ENCODE assay signal across 16 cellular contexts in genomic region chr16:1548234-1548633, GRCh38. TPM values are rescaled to one million over a fixed set of nuclear protein-coding genes. Genes with fewer than 3 reads are reported as not detected.
A peak's percentile ranks its signal among the peaks of the same experiment; 100 is the strongest.
DNase-seq lines count a peak whose midpoint lies in the region; ATAC-seq and TF ChIP-seq lines count a peak whose summit lies in the region.
"Had no signal": no experiment of that assay in that cellular context is flagged by ENCODE, and none has a peak within 500 bp of the region (broad histone marks: within the 10 kb centered on the region; RNA-seq: fewer than 3 reads in every experiment).

No MANE protein-coding gene starts in this region.

- H3K4me2 ChIP-seq in trophoblast cell (ENCODE audit: low read length), result no peak overlapping the region
- H3K4me2 ChIP-seq: PC-9 had no signal

- no peaks in the 10 kb centered on the region for H3K27me3 ChIP-seq in CD4-positive, alpha-beta memory T cell (ENCODE audit: insufficient read depth, low read length)
- no peaks in the 10 kb centered on the region for H3K27me3 ChIP-seq in trophoblast cell (ENCODE audit: insufficient read depth, low read length)
- H3K27me3 ChIP-seq: BLaER1 treated with 17β-estradiol and CSF1 and Interleukin-3, amounts not matched to agents 10 nM and 100 nM; brain microvascular endothelial cell had no signal

- no peak overlapping the region for H3K9ac ChIP-seq in trophoblast cell (ENCODE audit: low read length)
- H3K9ac ChIP-seq: BLaER1 treated with 17β-estradiol and CSF1 and Interleukin-3, amounts not matched to agents 10 nM and 100 nM had no signal

- H3K27ac Mint-ChIP-seq in CD4-positive, alpha-beta memory T cell, result peak overlapping the region in 4 of 7 donors; percentile 13 to 74 (median 73)
- H3K27ac Mint-ChIP-seq in osteocyte (ENCODE audit: unreplicated experiment), result peak overlapping the region; percentile 77
- no peak overlapping the region for H3K27ac Mint-ChIP-seq in MCF 10A (ENCODE audit: low read depth, unreplicated experiment)
- H3K27ac Mint-ChIP-seq: activated CD8-positive, alpha-beta memory T cell treated with anti-CD3 and anti-CD28 coated beads, Interleukin-2, amount 10 ng/mL, durations not matched to agents 7 days and 5 days had no signal

- POLR2A ChIA-PET in CD4-positive, alpha-beta memory T cell (lab: Charles Lee; ENCODE audit: partially characterized antibody), result interaction anchor here (1.0 to 6.6 kb wide), 5 partner anchors 9 to 13 kb away, joined by 3 to 47 read pairs (median 5); partner anchors contain the start of gene TMEM204
- POLR2A ChIA-PET in MCF 10A (lab: Yijun Ruan, JAX), result interaction anchor here (0.7 kb wide), 1 partner anchor 37 kb away, joined by 3 read pairs; no protein-coding TSS in a partner anchor

- no CpG with 5 or more reads among the region's 5 CpGs for WGBS in trophoblast cell (ENCODE audit: extremely low coverage, insufficient coverage, insufficient read length)

- H3K23ac ChIP-seq in trophoblast cell (ENCODE audit: low read length), result no peak overlapping the region

- H2BK12ac ChIP-seq in trophoblast cell (ENCODE audit: low read length), result no peak overlapping the region

- H2BK5ac ChIP-seq in trophoblast cell (ENCODE audit: low read depth, low read length, poor library complexity), result no peak overlapping the region

- peaks cover 36% of the 10 kb centered on the region for H3K36me3 ChIP-seq in CD4-positive, alpha-beta memory T cell (ENCODE audit: insufficient read depth, low read length)
- peaks cover 23 to 28% of the 10 kb centered on the region in 2 experiments for H3K36me3 ChIP-seq in trophoblast cell (ENCODE audit: control insufficient read depth in 1 of 2, insufficient read depth in 2 of 2, low read length in 2 of 2)

- H3K9me3 ChIP-seq in CD4-positive, alpha-beta memory T cell (ENCODE audit: control insufficient read depth in 1 of 2, low read length in 2 of 2), result no peaks in the 10 kb centered on the region
- no peaks in the 10 kb centered on the region for H3K9me3 ChIP-seq in trophoblast cell (ENCODE audit: insufficient read depth, low read depth, low read length)
- H3K9me3 ChIP-seq: BLaER1 treated with 17β-estradiol and CSF1 and Interleukin-3, amounts not matched to agents 10 nM and 100 nM had no signal

- H3K9me3 Mint-ChIP-seq in CD4-positive, alpha-beta memory T cell, result no peaks in the 10 kb centered on the region
- no peaks in the 10 kb centered on the region for H3K9me3 Mint-ChIP-seq in osteocyte (ENCODE audit: unreplicated experiment)
- no peaks in the 10 kb centered on the region for H3K9me3 Mint-ChIP-seq in MCF 10A (ENCODE audit: unreplicated experiment)

- H3K4me1 Mint-ChIP-seq in CD4-positive, alpha-beta memory T cell, result peaks cover 28 to 80% (median 48%) of the 10 kb centered on the region in 4 donors
- H3K4me1 Mint-ChIP-seq in osteocyte (ENCODE audit: unreplicated experiment) (peaks cover 28% of the 10 kb centered on the region), MCF 10A (ENCODE audit: insufficient read depth, unreplicated experiment) (peaks cover 7% of the 10 kb centered on the region)

- no peak overlapping the region for H3K14ac ChIP-seq in trophoblast cell (ENCODE audit: low read length)

- no peak overlapping the region for H3K18ac ChIP-seq in trophoblast cell (ENCODE audit: low read length)

- H4K8ac ChIP-seq in trophoblast cell (ENCODE audit: low read depth, low read length), result no peak overlapping the region

- H2AK5ac ChIP-seq in trophoblast cell (ENCODE audit: low read length), result no peak overlapping the region

- no peak overlapping the region for H3K4ac ChIP-seq in trophoblast cell (ENCODE audit: low read depth, low read length)

- H3K79me2 ChIP-seq in trophoblast cell (ENCODE audit: control insufficient read depth, insufficient read depth, low read length, poor library complexity), result peaks cover 1% of the 10 kb centered on the region

- no TSS peak for BruUV-seq in MCF 10A (replicated peaks; lab: Mats Ljungman, UMichigan)

- no peak overlapping the region for H2AFZ ChIP-seq in trophoblast cell (ENCODE audit: insufficient read depth, low read length, poor library complexity)
- H2AFZ ChIP-seq: PC-9 had no signal

- no peak overlapping the region for H2BK120ac ChIP-seq in trophoblast cell (ENCODE audit: insufficient read depth, low read length, poor library complexity)

- DNase-seq in CD4-positive, alpha-beta memory T cell, result no peak
- DNase-seq in UCSD-AML1 (lab: John Stamatoyannopoulos, UW; ENCODE audit: unreplicated experiment) (peak; percentile 48), fibroblast of gingiva (ENCODE audit: low read depth) (peak; percentile 35), osteocyte (ENCODE audit: extremely low spot score, unreplicated experiment) (no peak), MCF 10A (ENCODE audit: unreplicated experiment) (no peak), HPDE6-E6E7 (ENCODE audit: extremely low spot score) (no peak), trophoblast cell (no peak)
- DNase-seq: activated CD8-positive, alpha-beta memory T cell treated with anti-CD3 and anti-CD28 coated beads, Interleukin-2, amount 10 ng/mL, durations not matched to agents 7 days and 5 days; brain microvascular endothelial cell; NCI-H345; PC-9; T-helper 2 cell had no signal

- H4K91ac ChIP-seq in trophoblast cell (ENCODE audit: low read depth, low read length), result no peak overlapping the region

- intact Hi-C loops in CD4-positive, alpha-beta memory T cell (cut with micrococcal nuclease), result no loop called here
- intact Hi-C loops in MCF 10A (cut with micrococcal nuclease), result no loop called here

- peaks cover 46% of the 10 kb centered on the region for H3K4me1 ChIP-seq in CD4-positive, alpha-beta memory T cell (ENCODE audit: insufficient read depth, low read length)
- peaks cover 9 to 13% of the 10 kb centered on the region in 2 experiments for H3K4me1 ChIP-seq in trophoblast cell (ENCODE audit: control insufficient read depth in 1 of 2, insufficient read depth in 2 of 2, low read length in 2 of 2)

- CTCF ChIA-PET in CD4-positive, alpha-beta memory T cell (lab: Charles Lee; ENCODE audit: partially characterized antibody), result interaction anchor here (1.2 kb wide), 1 partner anchor 10 kb away, joined by 5 read pairs; no protein-coding TSS in a partner anchor
- CTCF ChIA-PET in MCF 10A (lab: Yijun Ruan, JAX), result no interaction called here

- no peak overlapping the region for H3K27ac ChIP-seq in CD4-positive, alpha-beta memory T cell (ENCODE audit: low read depth, low read length)
- H3K27ac ChIP-seq in trophoblast cell (ENCODE audit: low read depth, low read length), result no peak overlapping the region
- H3K27ac ChIP-seq: BLaER1 treated with 17β-estradiol and CSF1 and Interleukin-3, amounts not matched to agents 10 nM and 100 nM; brain microvascular endothelial cell; PC-9 had no signal

- H3K36me3 Mint-ChIP-seq in CD4-positive, alpha-beta memory T cell, result peaks cover 34 to 70% of the 10 kb centered on the region in 2 donors
- H3K36me3 Mint-ChIP-seq in osteocyte (ENCODE audit: unreplicated experiment), result peaks cover 22% of the 10 kb centered on the region
- peaks cover 21% of the 10 kb centered on the region for H3K36me3 Mint-ChIP-seq in MCF 10A (ENCODE audit: insufficient read depth, unreplicated experiment)

- H4K12ac ChIP-seq in trophoblast cell (ENCODE audit: low read depth, low read length), result no peak overlapping the region

- TF ChIP-seq CTCF in osteocyte (IDR thresholded peaks at IDR 0.05) (no peak), MCF 10A (IDR thresholded peaks at IDR 0.05; ENCODE audit: unreplicated experiment) (no peak)

- H3K4me3 ChIP-seq in CD4-positive, alpha-beta memory T cell (ENCODE audit: low read length in 2 of 2), result no peak overlapping the region
- no peak overlapping the region for H3K4me3 ChIP-seq in trophoblast cell (ENCODE audit: low read depth, low read length)
- H3K4me3 ChIP-seq: BLaER1 treated with 17β-estradiol and CSF1 and Interleukin-3, amounts not matched to agents 10 nM and 100 nM; PC-9 had no signal

- H3K79me1 ChIP-seq in trophoblast cell (ENCODE audit: low read length), result peaks cover 3% of the 10 kb centered on the region

- H3K4me3 Mint-ChIP-seq in CD4-positive, alpha-beta memory T cell, result no peak overlapping the region
- H3K4me3 Mint-ChIP-seq in osteocyte (ENCODE audit: unreplicated experiment) (no peak overlapping the region), MCF 10A (ENCODE audit: unreplicated experiment) (no peak overlapping the region)
- H3K4me3 Mint-ChIP-seq: activated CD8-positive, alpha-beta memory T cell treated with anti-CD3 and anti-CD28 coated beads, Interleukin-2, amount 10 ng/mL, durations not matched to agents 7 days and 5 days had no signal

- no peaks in the 10 kb centered on the region for H3K27me3 Mint-ChIP-seq in CD4-positive, alpha-beta memory T cell
- H3K27me3 Mint-ChIP-seq in osteocyte (ENCODE audit: unreplicated experiment), result no peaks in the 10 kb centered on the region
- H3K27me3 Mint-ChIP-seq in MCF 10A (ENCODE audit: insufficient read depth, unreplicated experiment), result no peaks in the 10 kb centered on the region
- H3K27me3 Mint-ChIP-seq: activated CD8-positive, alpha-beta memory T cell treated with anti-CD3 and anti-CD28 coated beads, Interleukin-2, amount 10 ng/mL, durations not matched to agents 7 days and 5 days had no signal

- ATAC-seq in GM18519 (IDR thresholded peaks at IDR 0.05; ENCODE audit: low FRiP score, unreplicated experiment), result no peak
- ATAC-seq: activated CD8-positive, alpha-beta memory T cell treated with anti-CD3 and anti-CD28 coated beads, Interleukin-2, amount 10 ng/mL, durations not matched to agents 7 days and 5 days had no signal

RNA-seq across cellular contexts. Expression of gene TMEM204, which starts 14.8 kb away (rescaled TPM):
- 100 to 1,000 TPM; 124 to 125 TPM for total RNA-seq in CD4-positive, alpha-beta memory T cell
- 10 to 100 TPM; 95.9 to 97.1 TPM for polyA plus RNA-seq in CD4-positive, alpha-beta memory T cell
- 13.5 and 14.5 TPM in 2 replicates for total RNA-seq in osteocyte
- not detected in 2 replicates for total RNA-seq in MCF 10A (2022)
- polyA plus RNA-seq in trophoblast cell (2013), result 9.6 and 10.8 TPM in 2 replicates
- total RNA-seq: PC-9 had no signal
- polyA plus RNA-seq: neural cell had no signal

RNA-seq across cellular contexts. Expression of gene TELO2, which starts 55.1 kb away (rescaled TPM):
- 10 to 100 TPM; 55.3 to 56.0 TPM for total RNA-seq in CD4-positive, alpha-beta memory T cell
- polyA plus RNA-seq in CD4-positive, alpha-beta memory T cell, result 10 to 100 TPM; 11.3 to 14.5 TPM
- total RNA-seq in osteocyte (35.7 and 37.8 TPM in 2 replicates), MCF 10A (2022) (27.7 and 31.3 TPM in 2 replicates)
- 17.7 and 19.2 TPM in 2 replicates for polyA plus RNA-seq in trophoblast cell (2013)

RNA-seq across cellular contexts. Expression of gene PTX4, which starts 59.5 kb away (rescaled TPM):
- not detected for total RNA-seq in CD4-positive, alpha-beta memory T cell
- not detected for polyA plus RNA-seq in CD4-positive, alpha-beta memory T cell
- total RNA-seq in osteocyte (not detected in 2 replicates), MCF 10A (2022) (not detected in 2 replicates)
- polyA plus RNA-seq in trophoblast cell (2013), result 0.04 TPM in 1 of 2 replicates, not detected in the other
- total RNA-seq: activated CD8-positive, alpha-beta memory T cell treated with anti-CD3 and anti-CD28 coated beads, Interleukin-2, amount 10 ng/mL, durations not matched to agents 7 days and 5 days; fibroblast of lung had no signal
- polyA plus RNA-seq: fibroblast of lung, neural cell had no signal

Comparison
In these comparisons a context has a peak if more than half of its experiments do, and no peak if none do; other contexts are left out.
1. DNase-seq: peak in UCSD-AML1 (single experiment) and fibroblast of gingiva (single experiment); none in CD4-positive, alpha-beta memory T cell (0 of 5), osteocyte (single experiment), MCF 10A (single experiment), HPDE6-E6E7 (single experiment) and trophoblast cell (0 of 2).
2. RNA of gene TMEM204, which starts 14.8 kb away (total RNA-seq): 124 to 125 TPM in CD4-positive, alpha-beta memory T cell and 13.5 to 14.5 TPM in osteocyte; not detected in MCF 10A; every median in the first group is over 10 times any median in the second.